2 cellular contexts compared by ENCODE assay signal in the genomic region with DNA sequence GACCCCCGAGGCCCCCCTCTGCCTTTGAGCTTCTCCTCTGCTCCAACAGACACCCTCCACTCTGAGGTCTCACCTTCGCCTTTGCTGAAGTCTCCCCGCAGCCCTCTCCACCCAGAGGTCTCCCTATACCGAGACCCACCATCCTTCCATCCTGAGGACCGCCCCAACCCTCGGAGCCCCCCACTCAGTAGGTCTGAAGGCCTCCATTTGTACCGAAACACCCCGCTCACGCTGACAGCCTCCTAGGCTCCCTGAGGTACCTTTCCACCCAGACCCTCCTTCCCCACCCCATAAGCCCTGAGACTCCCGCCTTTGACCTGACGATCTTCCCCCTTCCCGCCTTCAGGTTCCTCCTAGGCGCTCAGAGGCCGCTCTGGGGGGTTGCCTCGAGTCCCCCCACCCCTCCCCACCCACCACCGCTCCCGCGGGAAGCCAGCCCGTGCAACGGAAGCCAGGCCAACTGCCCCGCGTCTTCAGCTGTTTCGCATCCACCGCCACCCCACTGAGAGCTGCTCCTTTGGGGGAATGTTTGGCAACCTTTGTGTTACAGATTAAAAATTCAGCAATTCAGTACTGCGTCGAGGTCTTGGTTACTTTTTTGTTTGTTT.
TF ChIP-seq lines count a peak whose summit lies in the region.

No MANE protein-coding gene starts in this region.

TF ChIP-seq in IMR-90, 13 proteins besides CTCF, POLR2A, EP300 and RAD21:
- TF ChIP-seq CHD1 (IDR thresholded peaks at IDR 0.05; ENCODE audit: low read depth, low read length) = no peak
- no peak for TF ChIP-seq SMC3 (IDR thresholded peaks at IDR 0.05; ENCODE audit: low read depth, low read length)
- TF ChIP-seq, protein P1, sequence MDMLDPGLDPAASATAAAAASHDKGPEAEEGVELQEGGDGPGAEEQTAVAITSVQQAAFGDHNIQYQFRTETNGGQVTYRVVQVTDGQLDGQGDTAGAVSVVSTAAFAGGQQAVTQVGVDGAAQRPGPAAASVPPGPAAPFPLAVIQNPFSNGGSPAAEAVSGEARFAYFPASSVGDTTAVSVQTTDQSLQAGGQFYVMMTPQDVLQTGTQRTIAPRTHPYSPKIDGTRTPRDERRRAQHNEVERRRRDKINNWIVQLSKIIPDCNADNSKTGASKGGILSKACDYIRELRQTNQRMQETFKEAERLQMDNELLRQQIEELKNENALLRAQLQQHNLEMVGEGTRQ (IDR thresholded peaks at IDR 0.05; ENCODE audit: low read depth, low read length) = no peak
- no peak for TF ChIP-seq CEBPB (IDR thresholded peaks at IDR 0.05; ENCODE audit: low read depth, low read length)

TF ChIP-seq in endothelial cell of umbilical vein, 7 proteins besides CTCF, POLR2A, EP300 and RAD21:
- TF ChIP-seq GATA2 (IDR thresholded peaks at IDR 0.05; ENCODE audit: insufficient read depth, insufficient read length, low read depth, low read length) = no peak
- no peak for TF ChIP-seq EZH2 (IDR thresholded peaks at IDR 0.05; ENCODE audit: borderline replicate concordance, low read depth, low read length, severe bottlenecking)
- TF ChIP-seq, protein P2, sequence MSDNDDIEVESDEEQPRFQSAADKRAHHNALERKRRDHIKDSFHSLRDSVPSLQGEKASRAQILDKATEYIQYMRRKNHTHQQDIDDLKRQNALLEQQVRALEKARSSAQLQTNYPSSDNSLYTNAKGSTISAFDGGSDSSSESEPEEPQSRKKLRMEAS (IDR thresholded peaks at IDR 0.05; ENCODE audit: insufficient read depth, insufficient read length) = no peak
- TF ChIP-seq FOS (IDR thresholded peaks at IDR 0.05; ENCODE audit: borderline replicate concordance, insufficient read depth, low read length) = no peak
- no peak for TF ChIP-seq MYC (IDR thresholded peaks at IDR 0.05; ENCODE audit: low read depth, low read length)
- TF ChIP-seq POLR2AphosphoS5 (IDR thresholded peaks at IDR 0.05; ENCODE audit: insufficient read depth, low read depth, low read length) = no peak
- TF ChIP-seq JUN (IDR thresholded peaks at IDR 0.05; ENCODE audit: borderline replicate concordance, insufficient read depth, insufficient read length, low read depth) = no peak
